In the genomic region with DNA sequence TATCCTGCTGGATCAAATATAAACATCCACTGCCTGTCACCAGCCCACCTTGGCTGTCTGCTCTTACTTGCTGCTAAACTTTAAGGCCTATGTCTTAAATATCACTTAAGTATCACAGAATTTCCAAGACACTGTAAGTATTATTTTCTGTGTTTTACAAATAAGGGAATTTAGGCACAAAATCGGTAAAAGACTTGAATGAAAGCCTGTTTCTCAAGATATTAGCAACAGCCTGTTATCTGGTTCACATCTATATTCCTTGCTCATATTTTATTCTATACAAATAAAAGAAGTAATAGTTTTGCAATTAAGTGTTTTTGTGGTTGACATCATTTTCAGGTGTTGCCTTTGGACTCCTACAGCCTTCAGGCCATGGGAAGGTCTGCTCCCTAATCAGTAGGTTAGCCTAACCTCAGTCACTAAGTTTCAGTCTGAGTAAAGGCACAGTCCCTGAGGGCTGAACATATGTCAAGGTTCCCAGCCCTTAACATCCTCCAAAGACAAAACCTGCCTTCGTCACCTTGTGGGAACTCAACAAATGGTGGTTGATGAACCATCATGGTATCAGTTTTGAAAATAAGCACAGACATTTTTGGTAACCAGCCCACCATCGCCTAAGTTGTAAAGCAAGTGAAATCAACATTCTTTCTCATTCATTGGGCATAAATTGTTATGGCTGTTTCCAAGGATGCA, we compare ENCODE assay signal across 1 cellular context.
TF ChIP-seq lines count a peak whose summit lies in the region.

No MANE protein-coding gene starts in this region.

TF ChIP-seq in HepG2, 621 proteins besides CTCF, POLR2A, EP300 and RAD21 (continued from another document):
- TF ChIP-seq, protein P1, sequence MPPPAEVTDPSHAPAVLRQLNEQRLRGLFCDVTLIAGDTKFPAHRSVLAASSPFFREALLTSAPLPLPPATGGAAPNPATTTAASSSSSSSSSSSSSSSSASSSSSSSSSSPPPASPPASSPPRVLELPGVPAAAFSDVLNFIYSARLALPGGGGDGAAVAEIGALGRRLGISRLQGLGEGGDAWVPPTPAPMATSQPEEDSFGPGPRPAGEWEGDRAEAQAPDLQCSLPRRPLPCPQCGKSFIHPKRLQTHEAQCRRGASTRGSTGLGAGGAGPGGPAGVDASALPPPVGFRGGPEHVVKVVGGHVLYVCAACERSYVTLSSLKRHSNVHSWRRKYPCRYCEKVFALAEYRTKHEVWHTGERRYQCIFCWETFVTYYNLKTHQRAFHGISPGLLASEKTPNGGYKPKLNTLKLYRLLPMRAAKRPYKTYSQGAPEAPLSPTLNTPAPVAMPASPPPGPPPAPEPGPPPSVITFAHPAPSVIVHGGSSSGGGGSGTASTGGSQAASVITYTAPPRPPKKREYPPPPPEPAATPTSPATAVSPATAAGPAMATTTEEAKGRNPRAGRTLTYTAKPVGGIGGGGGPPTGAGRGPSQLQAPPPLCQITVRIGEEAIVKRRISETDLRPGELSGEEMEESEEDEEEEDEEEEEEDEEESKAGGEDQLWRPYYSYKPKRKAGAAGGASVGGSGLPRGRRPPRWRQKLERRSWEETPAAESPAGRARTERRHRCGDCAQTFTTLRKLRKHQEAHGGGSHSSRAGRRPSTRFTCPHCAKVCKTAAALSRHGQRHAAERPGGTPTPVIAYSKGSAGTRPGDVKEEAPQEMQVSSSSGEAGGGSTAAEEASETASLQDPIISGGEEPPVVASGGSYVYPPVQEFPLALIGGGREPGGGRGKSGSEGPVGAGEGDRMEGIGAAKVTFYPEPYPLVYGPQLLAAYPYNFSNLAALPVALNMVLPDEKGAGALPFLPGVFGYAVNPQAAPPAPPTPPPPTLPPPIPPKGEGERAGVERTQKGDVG (CRISPR knock-in tag; IDR thresholded peaks at IDR 0.05; ENCODE audit: borderline replicate concordance) = no peak
- TF ChIP-seq ZNF431 (CRISPR knock-in tag; IDR thresholded peaks at IDR 0.05; ENCODE audit: borderline replicate concordance, low read depth) = no peak
- TF ChIP-seq NFATC3 (CRISPR knock-in tag; IDR thresholded peaks at IDR 0.05) = no peak
